Comparison of ENCODE assay signal across 8 cellular contexts in genomic region chr4:128810871-128811570, GRCh38. TPM values are rescaled to one million over a fixed set of nuclear protein-coding genes. Genes with fewer than 3 reads are reported as not detected.
DNase-seq lines count a peak whose midpoint lies in the region; ATAC-seq, FAIRE-seq and TF ChIP-seq lines count a peak whose summit lies in the region.

No MANE protein-coding gene starts in this region.

- H3K9me3 ChIP-seq in kidney (ENCODE audit: control insufficient read depth in 1 of 2, low read length in 2 of 2), result no peaks in the 10 kb centered on the region

- peak overlapping the region; percentile 94 to 98 for H3K4me3 ChIP-seq in kidney (ENCODE audit: low read length in 2 of 2)

- peak overlapping the region; percentile 86 to 96 for H3K27ac ChIP-seq in kidney (ENCODE audit: low read depth in 2 of 2, low read length in 2 of 2)

- TF ChIP-seq CTCF in AG09319 (IDR thresholded peaks at IDR 0.05; ENCODE audit: low read depth, low read length) (no peak), kidney (IDR thresholded peaks at IDR 0.05; ENCODE audit: borderline replicate concordance, extremely low read depth, insufficient read depth) (no peak)

- peak overlapping the region; percentile 93 to 96 for H3K9ac ChIP-seq in kidney (ENCODE audit: low read length in 2 of 2)

- ATAC-seq in GM19035 (IDR thresholded peaks at IDR 0.05; ENCODE audit: unreplicated experiment) (peak; percentile 49), HG03280 (IDR thresholded peaks at IDR 0.05; ENCODE audit: unreplicated experiment) (peak; percentile 43)

- H3K4me1 ChIP-seq in kidney (ENCODE audit: control insufficient read depth in 1 of 2, insufficient read depth in 1 of 2, low read depth in 1 of 2, low read length in 2 of 2), result peaks cover 3 to 6% of the 10 kb centered on the region in 2 donors

- intact Hi-C loops in kidney (cut with DNase I), result no loop called here

- no peaks in the 10 kb centered on the region for H3K36me3 ChIP-seq in kidney (ENCODE audit: control insufficient read depth in 1 of 2, insufficient read depth in 2 of 2, low read length in 2 of 2)

- no peak for FAIRE-seq in kidney (lab: Jason Lieb, UNC)

- DNase-seq in AG09319 (ENCODE audit: extremely low read depth, low read depth), result peak; percentile 78
- DNase-seq in NCI-H345 (lab: John Stamatoyannopoulos, UW), result peak; percentile 86
- peak; percentile 75 for DNase-seq in activated CD4-positive, alpha-beta T cell treated with anti-CD3 and anti-CD28 coated beads for 1 hour
- DNase-seq in cerebellum (ENCODE audit: low spot score), result peak; percentile 76
- peak; percentile 96 for DNase-seq in kidney
- peak; percentile 87 for DNase-seq in stimulated activated CD4-positive, alpha-beta T cell treated with anti-CD3 and anti-CD28 coated beads, Interleukin-15, amount 100 ng/mL, for 24 hours

RNA-seq across cellular contexts. Expression of gene JADE1, which starts 1.5 kb away (rescaled TPM):
- total RNA-seq in cerebellum (33.5 TPM), kidney (119 TPM)
- 23.0 TPM for polyA plus RNA-seq in kidney (ENCODE audit: insufficient read depth, low read depth, low replicate concordance)

Comparison
In these comparisons a context has a peak if more than half of its experiments do, and no peak if none do; other contexts are left out.
1. Peak in every context shown above with its lines: DNase-seq, ATAC-seq, H3K4me3 ChIP-seq and H3K27ac ChIP-seq.